Comparison of ENCODE assay signal across 19 cellular contexts in genomic region chr1:52769346-52770033, GRCh38. TPM values are rescaled to one million over a fixed set of nuclear protein-coding genes. Genes with fewer than 3 reads are reported as not detected.
DNase-seq lines count a peak whose midpoint lies in the region; ATAC-seq, FAIRE-seq and TF ChIP-seq lines count a peak whose summit lies in the region.
"Had no signal": no experiment of that assay in that cellular context is flagged by ENCODE, and none has a peak within 500 bp of the region (broad histone marks: within the 10 kb centered on the region; RNA-seq: fewer than 3 reads in every experiment).

No MANE protein-coding gene starts in this region.

- H3K4me3 ChIP-seq in aorta (ENCODE audit: low read length in 2 of 2), result no peak overlapping the region
- H3K4me3 ChIP-seq: A549, SK-N-MC had no signal

- no peak for FAIRE-seq in GM12892 (lab: Jason Lieb, UNC)
- FAIRE-seq: A549, H1 had no signal

- H3K27me3 ChIP-seq in aorta (ENCODE audit: control insufficient read depth in 1 of 2, insufficient read depth in 2 of 2, low read length in 1 of 2), result no peaks in the 10 kb centered on the region

- WGBS in aorta, 2 donors, result 74 to 77% methylated on average over 4 of the region's 4 CpGs

- peaks cover 0 to 8% of the 10 kb centered on the region in 2 donors for H3K36me3 ChIP-seq in aorta (ENCODE audit: control insufficient read depth in 1 of 2, insufficient read depth in 2 of 2, low read length in 1 of 2)

- intact Hi-C loops in left ventricle myocardium superior (cut with micrococcal nuclease), result no loop called here
- intact Hi-C loops in aorta (cut with DNase I), result no loop called here

- H3K27ac ChIP-seq in aorta (ENCODE audit: low read depth in 1 of 2, low read length in 2 of 2), result no peak overlapping the region
- H3K27ac ChIP-seq: A549, C4-2B, HL-60, SK-N-MC had no signal

- no peaks in the 10 kb centered on the region for H3K9me3 ChIP-seq in aorta (ENCODE audit: control insufficient read depth, low read length)
- H3K9me3 ChIP-seq: A549 had no signal

- peak; percentile 80 for ATAC-seq in left ventricle myocardium superior
- no peak for ATAC-seq in aorta (ENCODE audit: low FRiP score)
- no peak for ATAC-seq in GM18498 (IDR thresholded peaks at IDR 0.05; ENCODE audit: unreplicated experiment)
- ATAC-seq: A549, PC-3 had no signal

- H3K4me1 ChIP-seq in aorta (ENCODE audit: control insufficient read depth in 1 of 2, insufficient read depth in 2 of 2, low read length in 2 of 2), result peaks cover 2% of the 10 kb centered on the region in 2 donors
- H3K4me1 ChIP-seq: A549 had no signal

- DNase-seq in NCI-H510A treated with DMSO at 0.1 percent for 48 hours (lab: John Stamatoyannopoulos, UW) (peak; percentile 55), NCI-H510A (lab: John Stamatoyannopoulos, UW) (no peak), NCI-H1105 (lab: John Stamatoyannopoulos, UW) (peak; percentile 43), NCI-H2227 (lab: John Stamatoyannopoulos, UW; ENCODE audit: unreplicated experiment) (peak; percentile 9), left ventricle myocardium superior (no peak), aorta (no peak), GM12892 (ENCODE audit: insufficient read length) (no peak)
- DNase-seq: COR-L47, GDM1, HFFc6, MV-4-11, NCI-H187, PC-3 had no signal

- no peak for TF ChIP-seq POLR2A in GM12892 (IDR thresholded peaks at IDR 0.05; ENCODE audit: low read depth, low read length)

RNA-seq across cellular contexts. Expression of gene ZYG11B, which starts 43.2 kb away (rescaled TPM):
- total RNA-seq in left ventricle myocardium superior (84.3 TPM), aorta (10 to 100 TPM; 28.9 to 32.3 TPM)
- polyA plus RNA-seq in aorta, result 1 to 10 TPM; 7.6 to 7.8 TPM
- polyA plus RNA-seq in GM12892 (2012; ENCODE audit: missing spikeins), result 6.0 TPM

Comparison
In these comparisons a context has a peak if more than half of its experiments do, and no peak if none do; other contexts are left out.
1. DNase-seq: peak in NCI-H510A treated with DMSO at 0.1 percent for 48 hours (single experiment), NCI-H1105 (single experiment) and NCI-H2227 (single experiment); none in NCI-H510A (single experiment), left ventricle myocardium superior (single experiment), aorta (0 of 2) and GM12892 (single experiment).